Comparison of ENCODE assay signal across 25 cellular contexts in the genomic region with DNA sequence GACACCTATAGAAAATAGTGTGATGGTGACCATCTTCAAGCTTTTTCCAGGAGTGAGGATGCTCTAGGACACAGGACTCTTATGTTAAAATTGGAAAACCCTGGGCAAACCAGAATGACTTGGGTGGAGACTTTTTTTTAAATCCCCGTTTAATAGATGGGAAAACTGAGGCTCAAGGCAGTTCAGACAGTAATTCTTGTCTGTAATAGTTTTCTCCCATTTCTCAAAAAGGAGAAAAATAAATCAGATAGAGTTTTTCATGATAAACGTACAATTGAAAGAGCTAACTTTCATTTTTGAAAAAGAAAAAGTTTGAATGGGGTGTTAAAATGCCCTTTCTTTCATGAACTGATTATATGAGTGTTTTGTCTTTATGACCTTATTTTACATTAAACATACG. TPM values are rescaled to one million over a fixed set of nuclear protein-coding genes. Genes with fewer than 3 reads are reported as not detected.
A peak's percentile ranks its signal among the peaks of the same experiment; 100 is the strongest.
DNase-seq lines count a peak whose midpoint lies in the region; ATAC-seq and TF ChIP-seq lines count a peak whose summit lies in the region.
"Had no signal": no experiment of that assay in that cellular context is flagged by ENCODE, and none has a peak within 500 bp of the region (broad histone marks: within the 10 kb centered on the region; RNA-seq: fewer than 3 reads in every experiment).

No MANE protein-coding gene starts in this region.

- peak overlapping the region in 1 of 3 donors; percentile 73 for H3K27ac Mint-ChIP-seq in CD4-positive, CD25-positive, alpha-beta regulatory T cell
- H3K27ac Mint-ChIP-seq in activated naive CD8-positive, alpha-beta T cell treated with anti-CD3 and anti-CD28 coated beads, Interleukin-2, amount 10 ng/mL, durations not matched to agents 7 days and 5 days: peak overlapping the region; percentile 71
- peak overlapping the region; percentile 58 to 69 for H3K27ac Mint-ChIP-seq in natural killer cell treated with Interleukin-12 subunit alpha and Interleukin-12 subunit beta and Interleukin-15 and Interleukin-18, amount 100 ng/mL, for 72 hours

- no peaks in the 10 kb centered on the region for H3K27me3 ChIP-seq in CD4-positive, CD25-positive, alpha-beta regulatory T cell (ENCODE audit: control insufficient read depth, insufficient read depth, low read length)
- H3K27me3 ChIP-seq in KMS-11 (ENCODE audit: insufficient read depth, low read depth): no peaks in the 10 kb centered on the region
- H3K27me3 ChIP-seq: MG63, upper lobe of right lung had no signal

- H4K20me1 ChIP-seq in KMS-11 (ENCODE audit: insufficient read depth): no peaks in the 10 kb centered on the region

- peaks cover 0 to 30% (median 15%) of the 10 kb centered on the region in 4 donors for H3K4me1 Mint-ChIP-seq in CD4-positive, CD25-positive, alpha-beta regulatory T cell
- peaks cover 22% of the 10 kb centered on the region for H3K4me1 Mint-ChIP-seq in activated naive CD8-positive, alpha-beta T cell treated with anti-CD3 and anti-CD28 coated beads, Interleukin-2, amount 10 ng/mL, durations not matched to agents 7 days and 5 days
- peaks cover 22 to 24% of the 10 kb centered on the region in 2 donors for H3K4me1 Mint-ChIP-seq in natural killer cell treated with Interleukin-12 subunit alpha and Interleukin-12 subunit beta and Interleukin-15 and Interleukin-18, amount 100 ng/mL, for 72 hours (ENCODE audit: low read depth in 2 of 2)

- no peak overlapping the region for H3K4me3 ChIP-seq in CD4-positive, CD25-positive, alpha-beta regulatory T cell (ENCODE audit: low read depth, low read length)
- no peak overlapping the region for H3K4me3 ChIP-seq in KMS-11 (IDR thresholded peaks at IDR 0.05; ENCODE audit: insufficient read depth, low read depth, low read length)
- H3K4me3 ChIP-seq: MG63, upper lobe of right lung had no signal

- DNase-seq in CD4-positive, CD25-positive, alpha-beta regulatory T cell: no peak
- no peak for DNase-seq in activated naive CD8-positive, alpha-beta T cell treated with anti-CD3 and anti-CD28 coated beads, Interleukin-2, amount 10 ng/mL, durations not matched to agents 7 days and 5 days
- no peak for DNase-seq in natural killer cell treated with Interleukin-12 subunit alpha and Interleukin-12 subunit beta and Interleukin-15 and Interleukin-18, amount 100 ng/mL, for 72 hours (ENCODE audit: low spot score)
- DNase-seq in NCI-H446 (lab: John Stamatoyannopoulos, UW) (no peak), NCI-H1417 (lab: John Stamatoyannopoulos, UW) (no peak), hypothalamus (lab: John Stamatoyannopoulos, UW) (no peak)
- DNase-seq: activated naive CD4-positive, alpha-beta T cell; DMS153; glutamatergic neuron; HCEC 1CT; KBM-7; kidney; MG63; midbrain; naive thymus-derived CD4-positive, alpha-beta T cell; NCI-H1105 treated with DMSO at 0.1 percent for 48 hours; NCI-H2029; NCI-H526 treated with DMSO at 0.1 percent for 48 hours; RPMI8226; small intestine; T-helper 1 cell; upper lobe of right lung had no signal

- POLR2A ChIA-PET in activated naive CD8-positive, alpha-beta T cell treated with anti-CD3 and anti-CD28 coated beads, Interleukin-2, amount 10 ng/mL, durations not matched to agents 7 days and 5 days (lab: Charles Lee): interaction anchor here (0.5 to 1.6 kb wide), 2 partner anchors 15 to 122 kb away, joined by 3 to 6 read pairs; no protein-coding TSS in a partner anchor

- no peak overlapping the region for H3K27ac ChIP-seq in CD4-positive, CD25-positive, alpha-beta regulatory T cell (ENCODE audit: insufficient read depth, low read length, poor library complexity, severe bottlenecking)
- peak overlapping the region; percentile 87 for H3K27ac ChIP-seq in KMS-11
- H3K27ac ChIP-seq: upper lobe of right lung had no signal

- H3K4me3 Mint-ChIP-seq in CD4-positive, CD25-positive, alpha-beta regulatory T cell: peak overlapping the region in 3 of 4 donors; percentile 3 to 44 (median 31)
- H3K4me3 Mint-ChIP-seq in activated naive CD8-positive, alpha-beta T cell treated with anti-CD3 and anti-CD28 coated beads, Interleukin-2, amount 10 ng/mL, durations not matched to agents 7 days and 5 days: peak overlapping the region; percentile 63
- H3K4me3 Mint-ChIP-seq in natural killer cell treated with Interleukin-12 subunit alpha and Interleukin-12 subunit beta and Interleukin-15 and Interleukin-18, amount 100 ng/mL, for 72 hours: peak overlapping the region; percentile 45

- H3K9me3 ChIP-seq in CD4-positive, CD25-positive, alpha-beta regulatory T cell (ENCODE audit: control insufficient read depth in 2 of 2, low read length in 2 of 2): no peaks in the 10 kb centered on the region
- H3K9me3 ChIP-seq: MG63, upper lobe of right lung had no signal

- H3K27me3 Mint-ChIP-seq in CD4-positive, CD25-positive, alpha-beta regulatory T cell: no peaks in the 10 kb centered on the region
- no peaks in the 10 kb centered on the region for H3K27me3 Mint-ChIP-seq in activated naive CD8-positive, alpha-beta T cell treated with anti-CD3 and anti-CD28 coated beads, Interleukin-2, amount 10 ng/mL, durations not matched to agents 7 days and 5 days
- no peaks in the 10 kb centered on the region for H3K27me3 Mint-ChIP-seq in natural killer cell treated with Interleukin-12 subunit alpha and Interleukin-12 subunit beta and Interleukin-15 and Interleukin-18, amount 100 ng/mL, for 72 hours
- H3K27me3 Mint-ChIP-seq: naive thymus-derived CD4-positive, alpha-beta T cell had no signal

- no peaks in the 10 kb centered on the region for H3K4me1 ChIP-seq in CD4-positive, CD25-positive, alpha-beta regulatory T cell (ENCODE audit: control insufficient read depth, insufficient read depth, low read length, poor library complexity, severe bottlenecking)
- peaks cover 67% of the 10 kb centered on the region for H3K4me1 ChIP-seq in KMS-11 (ENCODE audit: low read depth, poor library complexity, severe bottlenecking)

- no peak for ATAC-seq in CD4-positive, CD25-positive, alpha-beta regulatory T cell (ENCODE audit: low read depth in 2 of 2)
- no peak for ATAC-seq in activated naive CD8-positive, alpha-beta T cell treated with anti-CD3 and anti-CD28 coated beads, Interleukin-2, amount 10 ng/mL, durations not matched to agents 7 days and 5 days (ENCODE audit: low read depth)
- no peak for ATAC-seq in natural killer cell treated with Interleukin-12 subunit alpha and Interleukin-12 subunit beta and Interleukin-15 and Interleukin-18, amount 100 ng/mL, for 72 hours
- ATAC-seq: upper lobe of right lung had no signal

- peak overlapping the region; percentile 43; the same call in 1 of the 2 replicates for H2AFZ ChIP-seq in KMS-11 (ENCODE audit: low read depth)

- no peaks in the 10 kb centered on the region for H3K36me3 Mint-ChIP-seq in CD4-positive, CD25-positive, alpha-beta regulatory T cell
- no peaks in the 10 kb centered on the region for H3K36me3 Mint-ChIP-seq in activated naive CD8-positive, alpha-beta T cell treated with anti-CD3 and anti-CD28 coated beads, Interleukin-2, amount 10 ng/mL, durations not matched to agents 7 days and 5 days
- H3K36me3 Mint-ChIP-seq in natural killer cell treated with Interleukin-12 subunit alpha and Interleukin-12 subunit beta and Interleukin-15 and Interleukin-18, amount 100 ng/mL, for 72 hours: no peaks in the 10 kb centered on the region
- H3K36me3 Mint-ChIP-seq: naive thymus-derived CD4-positive, alpha-beta T cell had no signal

- peak overlapping the region; percentile 63 for H3K9ac ChIP-seq in KMS-11

- TF ChIP-seq CTCF in KMS-11 (conservative IDR thresholded peaks at IDR 0.05; ENCODE audit: low read depth, low read length): no peak

- H3K4me2 ChIP-seq in KMS-11: peak overlapping the region; percentile 93

- no peaks in the 10 kb centered on the region for H3K9me3 Mint-ChIP-seq in CD4-positive, CD25-positive, alpha-beta regulatory T cell
- H3K9me3 Mint-ChIP-seq in activated naive CD8-positive, alpha-beta T cell treated with anti-CD3 and anti-CD28 coated beads, Interleukin-2, amount 10 ng/mL, durations not matched to agents 7 days and 5 days: no peaks in the 10 kb centered on the region
- no peaks in the 10 kb centered on the region for H3K9me3 Mint-ChIP-seq in natural killer cell treated with Interleukin-12 subunit alpha and Interleukin-12 subunit beta and Interleukin-15 and Interleukin-18, amount 100 ng/mL, for 72 hours
- H3K9me3 Mint-ChIP-seq: naive thymus-derived CD4-positive, alpha-beta T cell had no signal

- H3K79me2 ChIP-seq in KMS-11 (ENCODE audit: insufficient read depth, low read depth): no peaks in the 10 kb centered on the region

- H3K36me3 ChIP-seq in CD4-positive, CD25-positive, alpha-beta regulatory T cell (ENCODE audit: control insufficient read depth, insufficient read depth, low read length): no peaks in the 10 kb centered on the region
- H3K36me3 ChIP-seq in KMS-11 (ENCODE audit: insufficient read depth): no peaks in the 10 kb centered on the region
- H3K36me3 ChIP-seq: MG63, upper lobe of right lung had no signal

RNA-seq across cellular contexts. Expression of a gene that starts 6.8 kb away (rescaled TPM):
- 15.6 TPM for total RNA-seq in CD4-positive, CD25-positive, alpha-beta regulatory T cell
- 10 to 100 TPM in 2 of 4 donors, 1 to 10 TPM in 1, under 1 TPM in 1; 0.81 to 17.3 (median 9.3) TPM for polyA plus RNA-seq in CD4-positive, CD25-positive, alpha-beta regulatory T cell
- total RNA-seq in activated naive CD8-positive, alpha-beta T cell treated with anti-CD3 and anti-CD28 coated beads, Interleukin-2, amount 10 ng/mL, durations not matched to agents 7 days and 5 days: under 1 TPM in 1 of 2 experiments, not detected in 1; 0.09 TPM
- under 1 TPM; 0.10 to 0.11 TPM for total RNA-seq in natural killer cell treated with Interleukin-12 subunit alpha and Interleukin-12 subunit beta and Interleukin-15 and Interleukin-18, amount 100 ng/mL, for 72 hours
- total RNA-seq: osteoblast, SK-MEL-5 had no signal

Comparison
In these comparisons a context has a peak if more than half of its experiments do, and no peak if none do; other contexts are left out.
1. RNA of a gene that starts 6.8 kb away (total RNA-seq): 15.6 TPM in CD4-positive, CD25-positive, alpha-beta regulatory T cell (single experiment); 0.10 to 0.11 TPM in natural killer cell treated with Interleukin-12 subunit alpha and Interleukin-12 subunit beta and Interleukin-15 and Interleukin-18, amount 100 ng/mL, for 72 hours and 0.09 TPM in activated naive CD8-positive, alpha-beta T cell treated with anti-CD3 and anti-CD28 coated beads, Interleukin-2, amount 10 ng/mL, durations not matched to agents 7 days and 5 days; every median in the first group is over 10 times any median in the second.
2. Peak in every context shown above with its lines, with median percentiles within 50 percentile points of each other: H3K4me3 Mint-ChIP-seq.